8 cellular contexts compared by ENCODE assay signal in genomic region chr13:101144808-101145419, GRCh38.
A peak's percentile ranks its signal among the peaks of the same experiment; 100 is the strongest.
DNase-seq lines count a peak whose midpoint lies in the region; ATAC-seq, FAIRE-seq and TF ChIP-seq lines count a peak whose summit lies in the region.

No MANE protein-coding gene starts in this region.

- no peak for DNase-seq in D721Med (ENCODE audit: insufficient read length, low spot score)
- DNase-seq in NCI-H510A treated with DMSO at 0.1 percent for 48 hours (lab: John Stamatoyannopoulos, UW), result peak; percentile 54
- DNase-seq in brain microvascular endothelial cell, result peak; percentile 22
- peak; percentile 38 for DNase-seq in HepG2 (ENCODE audit: low spot score)
- DNase-seq in activated naive CD8-positive, alpha-beta T cell treated with anti-CD3 and anti-CD28 coated beads, Interleukin-2, amount 50 U/mL, for 24 hours, result no peak
- DNase-seq in activated CD8-positive, alpha-beta memory T cell treated with anti-CD3 and anti-CD28 coated beads, Interleukin-2, amount 50 U/mL, for 4 hours, result no peak

- TF ChIP-seq CTCF in D721Med (IDR thresholded peaks at IDR 0.05; ENCODE audit: insufficient read depth, missing control alignments), result peak; percentile 73
- TF ChIP-seq CTCF in brain microvascular endothelial cell (IDR thresholded peaks at IDR 0.05; ENCODE audit: low read depth, low read length, missing control alignments), result peak; percentile 55
- TF ChIP-seq CTCF in HepG2 (CRISPR knock-in tag; IDR thresholded peaks at IDR 0.05), result peak; percentile 60

- H3K27ac Mint-ChIP-seq in activated naive CD8-positive, alpha-beta T cell treated with anti-CD3 and anti-CD28 coated beads, Interleukin-2, amount 50 U/mL, for 24 hours, result no peak overlapping the region

- peak; percentile 33; the same call in 1 of the 2 replicates for TF ChIP-seq RAD21 in HepG2 (CRISPR knock-in tag; IDR thresholded peaks at IDR 0.05)

- H3K4me2 ChIP-seq in HepG2 (ENCODE audit: low read depth, low read length), result no peak overlapping the region

- ATAC-seq in GM18520 (IDR thresholded peaks at IDR 0.05; ENCODE audit: unreplicated experiment), result peak; percentile 50
- peak; percentile 68 for ATAC-seq in HG03135 (IDR thresholded peaks at IDR 0.05; ENCODE audit: unreplicated experiment)
- ATAC-seq in HepG2, result peak; percentile 64; the same call in 2 of the 3 replicates
- ATAC-seq in activated naive CD8-positive, alpha-beta T cell treated with anti-CD3 and anti-CD28 coated beads, Interleukin-2, amount 50 U/mL, for 24 hours, result no peak

- H3K27me3 ChIP-seq in brain microvascular endothelial cell (replicated peaks), result no peaks in the 10 kb centered on the region
- H3K27me3 ChIP-seq in HepG2 (ENCODE audit: control insufficient read depth in 1 of 2, insufficient read depth in 2 of 2, low read length in 2 of 2), result peaks cover 1 to 10% of the 10 kb centered on the region in 2 experiments; a peak in 2 of 5 replicates

- 21% methylated on average over 7 of the region's 7 CpGs for WGBS in HepG2 (ENCODE audit: low lambda C conversion rate)

- in situ Hi-C loops in brain microvascular endothelial cell (cut with HindIII; ENCODE audit: low pct_ligation_motif_present, low sequenced_read_pairs), result loop anchor here (25.0 kb wide), 2 partner anchors 342 to 617 kb away; no protein-coding TSS in a partner anchor
- in situ Hi-C loops in HepG2 (cut with HindIII; ENCODE audit: extremely low pct_ligation_motif_present, low pct_unique_long_range_greater_than_20kb), result loop anchor here (25.0 kb wide), 2 partner anchors 317 to 617 kb away; partner anchors contain the start of gene ITGBL1

- TF ChIP-seq EP300 in HepG2 (IDR thresholded peaks at IDR 0.05; ENCODE audit: low read depth in 2 of 2, low read length in 2 of 2) (no peak), HepG2 (CRISPR knock-in tag; IDR thresholded peaks at IDR 0.05; ENCODE audit: borderline replicate concordance) (no peak)

- H3K36me3 Mint-ChIP-seq in activated naive CD8-positive, alpha-beta T cell treated with anti-CD3 and anti-CD28 coated beads, Interleukin-2, amount 50 U/mL, for 24 hours (ENCODE audit: low read depth), result no peaks in the 10 kb centered on the region

- H3K4me1 ChIP-seq in HepG2 (ENCODE audit: insufficient read depth, low read length), result no peaks in the 10 kb centered on the region

- POLR2A ChIA-PET in HepG2 (lab: Yijun Ruan, JAX), result no interaction called here

- FAIRE-seq in D721Med (lab: Jason Lieb, UNC) (peak; percentile 46), HepG2 (lab: Jason Lieb, UNC) (no peak)

- H3K36me3 ChIP-seq in brain microvascular endothelial cell (replicated peaks) (no peaks in the 10 kb centered on the region), HepG2 (replicated peaks in 1 of 2; ENCODE audit: control insufficient read depth in 1 of 2, insufficient read depth in 2 of 2, low read length in 2 of 2) (no peaks in the 10 kb centered on the region)

- peaks cover 22% of the 10 kb centered on the region for H3K27me3 Mint-ChIP-seq in activated naive CD8-positive, alpha-beta T cell treated with anti-CD3 and anti-CD28 coated beads, Interleukin-2, amount 50 U/mL, for 24 hours

- H3K9me3 ChIP-seq in HepG2 (ENCODE audit: low read length), result no peaks in the 10 kb centered on the region

- no peak overlapping the region for H3K27ac ChIP-seq in brain microvascular endothelial cell
- H3K27ac ChIP-seq in HepG2 (ENCODE audit: extremely low read length, insufficient read depth, low read length), result no peak overlapping the region

- H3K4me3 ChIP-seq in brain microvascular endothelial cell (ENCODE audit: low read depth, low read length), result no peak overlapping the region
- H3K4me3 ChIP-seq in HepG2 (replicated peaks in 1 of 3; ENCODE audit: insufficient read depth in 1 of 3, low read depth in 2 of 3, low read length in 3 of 3), result no peak overlapping the region

- no peak overlapping the region for H3K4me3 Mint-ChIP-seq in activated naive CD8-positive, alpha-beta T cell treated with anti-CD3 and anti-CD28 coated beads, Interleukin-2, amount 50 U/mL, for 24 hours

- no TSS peak for BruUV-seq in HepG2 (replicated peaks; lab: Mats Ljungman, UMichigan)

- CTCF ChIA-PET in HepG2 (lab: Yijun Ruan, JAX; ENCODE audit: low intra/inter-chr PET ratio, low total read pairs), result interaction anchor here (1.3 to 1.6 kb wide), 2 partner anchors 612 to 1411 kb away, joined by 3 read pairs; no protein-coding TSS in a partner anchor

- no peak for TF ChIP-seq POLR2A in HepG2 (IDR thresholded peaks at IDR 0.05; ENCODE audit: insufficient read depth in 1 of 2, low read depth in 2 of 2, low read length in 2 of 2)

- no peaks in the 10 kb centered on the region for H4K20me1 ChIP-seq in HepG2 (ENCODE audit: insufficient read depth, low read length)

- H3K9me3 Mint-ChIP-seq in activated naive CD8-positive, alpha-beta T cell treated with anti-CD3 and anti-CD28 coated beads, Interleukin-2, amount 50 U/mL, for 24 hours, result no peaks in the 10 kb centered on the region

- H3K4me1 Mint-ChIP-seq in activated naive CD8-positive, alpha-beta T cell treated with anti-CD3 and anti-CD28 coated beads, Interleukin-2, amount 50 U/mL, for 24 hours, result no peaks in the 10 kb centered on the region

- no peak overlapping the region for H3K9ac ChIP-seq in HepG2 (ENCODE audit: insufficient read depth, low read depth, low read length)

- H2AFZ ChIP-seq in HepG2 (ENCODE audit: low read length), result no peak overlapping the region

- no peaks in the 10 kb centered on the region for H3K79me2 ChIP-seq in HepG2 (ENCODE audit: insufficient read depth, low read length)

- intact Hi-C loops in HepG2 (cut with micrococcal nuclease; ENCODE audit: unreplicated experiment), result loop anchor here (1.0 to 10.0 kb wide), 4 partner anchors 327 to 1410 kb away; no protein-coding TSS in a partner anchor

TF ChIP-seq in HepG2, 621 proteins besides CTCF, POLR2A, EP300 and RAD21:
- TF ChIP-seq ZNF564 (CRISPR knock-in tag; IDR thresholded peaks at IDR 0.05) (no peak), STAG1 (CRISPR knock-in tag; IDR thresholded peaks at IDR 0.05) (peak; percentile 74), SMC3 (IDR thresholded peaks at IDR 0.05; ENCODE audit: low read length) (peak; percentile 39; the same call in 1 of the 2 replicates)

Comparison
In these comparisons a context has a peak if more than half of its experiments do, and no peak if none do; other contexts are left out.
1. DNase-seq: peak in NCI-H510A treated with DMSO at 0.1 percent for 48 hours (single experiment), brain microvascular endothelial cell (single experiment) and HepG2 (single experiment); none in D721Med (single experiment), activated naive CD8-positive, alpha-beta T cell treated with anti-CD3 and anti-CD28 coated beads, Interleukin-2, amount 50 U/mL, for 24 hours (single experiment) and activated CD8-positive, alpha-beta memory T cell treated with anti-CD3 and anti-CD28 coated beads, Interleukin-2, amount 50 U/mL, for 4 hours (single experiment).
2. Peak in every context shown above with its lines, with median percentiles within 50 percentile points of each other: CTCF ChIP-seq.